Comparison of ENCODE assay signal across 16 cellular contexts in the genomic region with DNA sequence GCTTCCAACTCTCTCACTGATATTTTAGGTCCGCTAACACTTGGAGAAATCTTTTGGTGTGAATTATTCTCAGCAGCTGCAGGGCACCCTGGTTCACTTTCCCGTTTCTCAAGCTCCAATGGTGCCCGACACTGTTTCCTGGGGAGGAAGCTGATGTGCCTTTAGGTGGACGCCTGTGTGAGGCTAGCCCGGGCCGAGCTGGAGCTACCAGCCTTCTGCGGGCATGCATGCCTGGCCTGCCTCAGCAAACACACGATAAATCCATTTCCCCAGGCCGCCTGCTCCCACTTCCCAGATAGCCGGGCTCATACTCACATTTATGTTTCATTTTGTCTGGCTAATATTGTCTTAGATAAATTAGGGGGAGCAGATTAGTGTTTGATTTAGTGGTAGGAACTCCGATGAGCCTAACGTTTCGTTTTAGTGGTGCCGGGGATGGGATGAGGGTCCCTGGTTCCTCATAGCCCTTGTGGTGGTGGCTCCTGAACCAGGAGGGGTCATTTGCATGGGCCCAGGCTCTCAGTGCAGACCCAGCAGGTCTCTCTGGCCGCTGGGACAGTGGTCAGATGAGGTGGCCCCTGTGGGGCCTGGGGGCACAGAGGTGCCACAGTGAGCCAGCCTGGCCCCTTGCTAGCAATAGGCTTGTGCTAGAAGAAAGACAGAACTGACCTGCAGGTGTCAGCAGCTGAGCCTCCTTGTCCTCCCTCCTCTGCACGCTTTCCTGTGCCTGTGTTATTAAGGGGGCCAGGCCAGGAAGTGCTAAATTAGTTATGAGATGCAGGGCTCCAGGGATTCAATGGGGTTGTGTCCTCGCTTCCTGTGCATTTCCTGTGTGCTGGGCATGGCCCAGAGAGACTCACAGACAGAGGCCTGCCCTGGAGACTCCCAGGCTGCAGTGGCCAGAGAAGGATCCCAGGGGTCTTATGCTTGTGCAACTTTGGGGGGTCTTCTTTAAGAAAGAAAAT.
A peak's percentile ranks its signal among the peaks of the same experiment; 100 is the strongest.
DNase-seq lines count a peak whose midpoint lies in the region; ATAC-seq, FAIRE-seq and TF ChIP-seq lines count a peak whose summit lies in the region.
"Had no signal": no experiment of that assay in that cellular context is flagged by ENCODE, and none has a peak within 500 bp of the region (broad histone marks: within the 10 kb centered on the region; RNA-seq: fewer than 3 reads in every experiment).

No MANE protein-coding gene starts in this region.

- H3K27me3 Mint-ChIP-seq in type B pancreatic cell (peaks cover 3% of the 10 kb centered on the region), immature natural killer cell (ENCODE audit: low read depth in 3 of 3) (peaks cover 0 to 4% (median 0%) of the 10 kb centered on the region in 3 donors)

- intact Hi-C loops in HepG2 (cut with micrococcal nuclease; ENCODE audit: unreplicated experiment), result no loop called here
- intact Hi-C loops in left colon (cut with DNase I, micrococcal nuclease), result no loop called here
- intact Hi-C loops in ascending aorta (cut with DNase I), result no loop called here

- in situ Hi-C loops in HepG2 (cut with HindIII; ENCODE audit: extremely low pct_ligation_motif_present, low pct_unique_long_range_greater_than_20kb), result no loop called here

- H4K20me1 ChIP-seq in HepG2 (ENCODE audit: insufficient read depth, low read length), result no peaks in the 10 kb centered on the region

- CTCF ChIA-PET in HepG2 (lab: Yijun Ruan, JAX; ENCODE audit: low intra/inter-chr PET ratio, low total read pairs), result no interaction called here

- H3K36me3 ChIP-seq in liver (ENCODE audit: control insufficient read depth in 4 of 4, insufficient read depth in 3 of 4, low read depth in 1 of 4, low read length in 3 of 4), result no peaks in the 10 kb centered on the region
- no peaks in the 10 kb centered on the region for H3K36me3 ChIP-seq in HepG2 (replicated peaks in 1 of 2; ENCODE audit: control insufficient read depth in 1 of 2, insufficient read depth in 2 of 2, low read length in 2 of 2)
- no peaks in the 10 kb centered on the region for H3K36me3 ChIP-seq in SK-N-MC (ENCODE audit: insufficient read depth, low read length)
- H3K36me3 ChIP-seq in ascending aorta, result no peaks in the 10 kb centered on the region
- H3K36me3 ChIP-seq: MG63 had no signal

- H3K9me3 ChIP-seq in liver (ENCODE audit: control insufficient read depth in 4 of 4, low read length in 3 of 4), result peaks cover 0 to 6% (median 5%) of the 10 kb centered on the region in 4 donors
- peaks cover 4% of the 10 kb centered on the region for H3K9me3 ChIP-seq in HepG2 (ENCODE audit: low read length)
- H3K9me3 ChIP-seq in SK-N-MC (ENCODE audit: low read depth, low read length), result no peaks in the 10 kb centered on the region
- peaks cover 0 to 9% of the 10 kb centered on the region in 2 donors for H3K9me3 ChIP-seq in ascending aorta
- H3K9me3 ChIP-seq: MG63, SK-N-SH, testis had no signal

- H3K27me3 ChIP-seq in liver (ENCODE audit: control insufficient read depth in 4 of 4, insufficient read depth in 4 of 4, low read length in 3 of 4) (peaks cover 0 to 3% (median 0%) of the 10 kb centered on the region in 4 donors), HepG2 (ENCODE audit: control insufficient read depth in 1 of 2, insufficient read depth in 2 of 2, low read length in 2 of 2) (peaks cover 0 to 5% of the 10 kb centered on the region in 2 experiments; a peak in 1 of 5 replicates), ascending aorta (no peaks in the 10 kb centered on the region)
- H3K27me3 ChIP-seq: MG63, testis had no signal

- H3K4me1 ChIP-seq in liver (ENCODE audit: control insufficient read depth in 4 of 4, insufficient read depth in 4 of 4, low read length in 3 of 4) (no peaks in the 10 kb centered on the region), HepG2 (ENCODE audit: insufficient read depth, low read length) (no peaks in the 10 kb centered on the region), ascending aorta (no peaks in the 10 kb centered on the region)

- H3K27ac ChIP-seq in liver (ENCODE audit: low read depth in 1 of 2, low read length in 2 of 2) (no peak overlapping the region), HepG2 (ENCODE audit: extremely low read length, insufficient read depth, low read length) (no peak overlapping the region), SK-N-MC (0 out of 2 replicates have a peak overlapping the region, but pooled peaks have one; percentile 39), ascending aorta (no peak overlapping the region)
- H3K27ac ChIP-seq: testis had no signal

- 86% methylated on average over 17 of the region's 17 CpGs for WGBS in liver
- 44% methylated on average over 9 of the region's 17 CpGs for WGBS in HepG2 (ENCODE audit: low lambda C conversion rate)

- TF ChIP-seq RAD21 in liver (IDR thresholded peaks at IDR 0.05) (no peak), HepG2 (CRISPR knock-in tag; IDR thresholded peaks at IDR 0.05) (no peak)

- no peak overlapping the region for H2AFZ ChIP-seq in HepG2 (ENCODE audit: low read length)

- FAIRE-seq in HepG2 (lab: Jason Lieb, UNC), result no peak

- H3K9me3 Mint-ChIP-seq in type B pancreatic cell (no peaks in the 10 kb centered on the region), immature natural killer cell (peaks cover 0 to 2% (median 0%) of the 10 kb centered on the region in 6 donors)

- no peak overlapping the region for H3K4me2 ChIP-seq in HepG2 (ENCODE audit: low read depth, low read length)
- H3K4me2 ChIP-seq: SK-N-SH had no signal

- H3K9ac ChIP-seq in liver (ENCODE audit: low read depth in 1 of 2, low read length in 2 of 2) (no peak overlapping the region), HepG2 (ENCODE audit: insufficient read depth, low read depth, low read length) (no peak overlapping the region), SK-N-MC (ENCODE audit: insufficient read length) (no peak overlapping the region)
- H3K9ac ChIP-seq: SK-N-SH had no signal

- DNase-seq in HepG2 (ENCODE audit: low spot score), result no peak
- DNase-seq in SK-N-MC (ENCODE audit: low read depth, low spot score), result no peak
- peak; percentile 21 to 25 for DNase-seq in left colon
- no peak for DNase-seq in type B pancreatic cell (ENCODE audit: extremely low spot score, unreplicated experiment)
- DNase-seq in ascending aorta (ENCODE audit: low spot score in 2 of 2), result no peak
- no peak for DNase-seq in immature natural killer cell
- DNase-seq: activated CD4-positive, alpha-beta T cell treated with anti-CD3 and anti-CD28 coated beads, Interleukin-2, amount 50 U/mL, for 4 hours; effector CD8-positive, alpha-beta T cell; islet precursor cell; MG63; NCI-H446 treated with DMSO at 0.1 percent for 48 hours; SK-N-SH; stimulated activated CD4-positive, alpha-beta T cell treated with anti-CD3 and anti-CD28 coated beads, Interleukin-4, amount 100 ng/mL, for 4 hours; testis had no signal

- H3K36me3 Mint-ChIP-seq in type B pancreatic cell (no peaks in the 10 kb centered on the region), immature natural killer cell (no peaks in the 10 kb centered on the region)

- H3K4me1 Mint-ChIP-seq in type B pancreatic cell (ENCODE audit: unreplicated experiment), result peaks cover 21% of the 10 kb centered on the region
- H3K4me1 Mint-ChIP-seq in immature natural killer cell, result peaks cover 6% of the 10 kb centered on the region in 2 donors

- no peak for TF ChIP-seq CTCF in liver (IDR thresholded peaks at IDR 0.05; ENCODE audit: low read depth, low read length, missing input control)
- no peak for TF ChIP-seq CTCF in HepG2 (CRISPR knock-in tag; IDR thresholded peaks at IDR 0.05)
- TF ChIP-seq CTCF in type B pancreatic cell (conservative IDR thresholded peaks at IDR 0.05), result no peak
- no peak for TF ChIP-seq CTCF in ascending aorta (IDR thresholded peaks at IDR 0.05)

- POLR2A ChIA-PET in HepG2 (lab: Yijun Ruan, JAX), result no interaction called here

- H3K27ac Mint-ChIP-seq in type B pancreatic cell (peak overlapping the region; percentile 53), immature natural killer cell (no peak overlapping the region)

- TF ChIP-seq POLR2A in HepG2 (IDR thresholded peaks at IDR 0.05; ENCODE audit: insufficient read depth in 1 of 2, low read depth in 2 of 2, low read length in 2 of 2), result no peak

- H3K79me2 ChIP-seq in HepG2 (ENCODE audit: insufficient read depth, low read length), result no peaks in the 10 kb centered on the region

- no peak for TF ChIP-seq EP300 in HepG2 (IDR thresholded peaks at IDR 0.05; ENCODE audit: low read depth in 2 of 2, low read length in 2 of 2)
- no peak for TF ChIP-seq EP300 in HepG2 (CRISPR knock-in tag; IDR thresholded peaks at IDR 0.05; ENCODE audit: borderline replicate concordance)

- no peak overlapping the region for H3K4me3 ChIP-seq in liver (ENCODE audit: low read depth in 1 of 3, low read length in 3 of 3)
- no peak overlapping the region for H3K4me3 ChIP-seq in HepG2 (replicated peaks in 1 of 3; ENCODE audit: insufficient read depth in 1 of 3, low read depth in 2 of 3, low read length in 3 of 3)
- H3K4me3 ChIP-seq in SK-N-MC, result no peak overlapping the region
- H3K4me3 ChIP-seq in ascending aorta, result no peak overlapping the region
- H3K4me3 ChIP-seq: MG63, testis had no signal

- ATAC-seq in HepG2 (no peak), left colon (no peak), GM21423 (IDR thresholded peaks at IDR 0.05; ENCODE audit: unreplicated experiment) (no peak)

- H3K4me3 Mint-ChIP-seq in type B pancreatic cell (no peak overlapping the region), immature natural killer cell (no peak overlapping the region)

- BruUV-seq in HepG2 (replicated peaks; lab: Mats Ljungman, UMichigan), result no TSS peak

TF ChIP-seq in liver, 16 proteins besides CTCF, POLR2A, EP300 and RAD21:
- TF ChIP-seq NR2F2 (IDR thresholded peaks at IDR 0.05) (peak; percentile 41), YY1 (IDR thresholded peaks at IDR 0.05) (no peak)

TF ChIP-seq in HepG2, 621 proteins besides CTCF, POLR2A, EP300 and RAD21 (continues in another document):
- no peak for TF ChIP-seq ZNF460 (CRISPR knock-in tag; IDR thresholded peaks at IDR 0.05; ENCODE audit: borderline replicate concordance)
- TF ChIP-seq ZBTB1 (CRISPR knock-in tag; IDR thresholded peaks at IDR 0.05; ENCODE audit: borderline replicate concordance), result no peak
- no peak for TF ChIP-seq TEAD3 (CRISPR knock-in tag; optimal IDR thresholded peaks at IDR 0.05; ENCODE audit: borderline replicate concordance)
- no peak for TF ChIP-seq ZNF672 (CRISPR knock-in tag; IDR thresholded peaks at IDR 0.05)
- no peak for TF ChIP-seq BRCA1 (CRISPR knock-in tag; IDR thresholded peaks at IDR 0.05)
- TF ChIP-seq ZNF329 (CRISPR knock-in tag; IDR thresholded peaks at IDR 0.05; ENCODE audit: low read depth), result no peak

Comparison
In these comparisons a context has a peak if more than half of its experiments do, and no peak if none do; other contexts are left out.
1. DNase-seq: peak in left colon (2 of 2); none in HepG2 (single experiment), SK-N-MC (single experiment), type B pancreatic cell (single experiment), ascending aorta (0 of 2) and immature natural killer cell (0 of 3).